In the genomic region with DNA sequence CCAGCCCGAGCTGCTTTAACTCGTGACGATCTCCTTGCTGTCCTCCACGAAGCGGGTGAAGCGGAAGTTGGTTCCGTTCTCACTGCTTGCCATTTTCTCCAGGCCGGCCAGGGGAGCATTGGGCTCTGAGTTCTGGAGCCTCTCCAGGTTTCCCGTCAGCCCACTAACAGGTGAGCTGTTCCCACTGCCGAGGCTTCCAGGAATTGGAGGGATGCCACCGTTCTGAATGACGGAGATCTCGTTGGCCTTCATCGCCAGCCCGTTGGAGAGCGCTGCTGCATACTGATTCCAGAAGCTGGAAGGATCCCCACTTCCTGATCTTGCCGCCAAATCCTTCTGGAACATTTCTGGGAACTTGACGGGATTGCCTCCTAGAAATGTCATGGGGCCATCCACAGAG, we compare ENCODE assay signal across 20 cellular contexts. TPM values are rescaled to one million over a fixed set of nuclear protein-coding genes. Genes with fewer than 3 reads are reported as not detected.
"Had no signal": no experiment of that assay in that cellular context is flagged by ENCODE, and none has a peak within 500 bp of the region (broad histone marks: within the 10 kb centered on the region; RNA-seq: fewer than 3 reads in every experiment).

No MANE protein-coding gene starts in this region.

- H3K27ac ChIP-seq: cardiac muscle cell, colonic mucosa, gastrocnemius medialis, stomach, tibial artery, uterus had no signal

- DNase-seq: activated CD4-positive, alpha-beta memory T cell treated with anti-CD3 and anti-CD28 coated beads for 36 hours; activated CD4-positive, alpha-beta T cell treated with anti-CD3 and anti-CD28 coated beads for 1 hour; activated gamma-delta T cell; activated naive CD8-positive, alpha-beta T cell treated with anti-CD3 and anti-CD28 coated beads for 36 hours; activated T-cell treated with anti-CD3 and anti-CD28 coated beads, Interleukin-2, amount 50 U/mL, for 4 hours; aorta; colonic mucosa; effector CD4-positive, alpha-beta T cell; gastrocnemius medialis; kidney glomerular epithelial cell; mammary epithelial cell; natural killer cell; stimulated activated CD4-positive, alpha-beta T cell treated with anti-CD3 and anti-CD28 coated beads, Interleukin-15, amount 100 ng/mL, for 24 hours; stimulated activated CD4-positive, alpha-beta T cell treated with anti-CD3 and anti-CD28 coated beads, Interleukin-4, amount 100 ng/mL, for 4 hours; stomach; tibial artery had no signal

- H3K9me3 ChIP-seq: colonic mucosa, gastrocnemius medialis, uterus had no signal

- ATAC-seq: activated T-cell treated with anti-CD3 and anti-CD28 coated beads, Interleukin-2, amount 50 U/mL, for 4 hours; gastrocnemius medialis; natural killer cell had no signal

- H3K4me1 ChIP-seq: colonic mucosa, gastrocnemius medialis, uterus had no signal

- H3K36me3 ChIP-seq: colonic mucosa, gastrocnemius medialis, stomach, tibial artery, uterus had no signal

- H3K27me3 ChIP-seq: cardiac muscle cell, uterus had no signal

- H3K4me3 ChIP-seq: cardiac muscle cell, colonic mucosa, gastrocnemius medialis, stomach, tibial artery, uterus had no signal

RNA-seq across cellular contexts. Expression of gene SALL1, which starts 14.0 kb away (rescaled TPM):
- total RNA-seq: activated CD4-positive, alpha-beta memory T cell treated with anti-CD3 and anti-CD28 coated beads for 36 hours; activated naive CD8-positive, alpha-beta T cell treated with anti-CD3 and anti-CD28 coated beads for 36 hours; activated T-cell treated with anti-CD3 and anti-CD28 coated beads, Interleukin-2, amount 50 U/mL, for 4 hours; aorta; natural killer cell; pulmonary artery endothelial cell; T-helper 2 cell treated with Interferon-gamma antibody and Interleukin-4, amounts not matched to agents 100 ng/mL and 5 ng/mL, for 36 hours had no signal
- polyA plus RNA-seq: aorta had no signal
